Comparison of ENCODE assay signal across 11 cellular contexts in the genomic region with DNA sequence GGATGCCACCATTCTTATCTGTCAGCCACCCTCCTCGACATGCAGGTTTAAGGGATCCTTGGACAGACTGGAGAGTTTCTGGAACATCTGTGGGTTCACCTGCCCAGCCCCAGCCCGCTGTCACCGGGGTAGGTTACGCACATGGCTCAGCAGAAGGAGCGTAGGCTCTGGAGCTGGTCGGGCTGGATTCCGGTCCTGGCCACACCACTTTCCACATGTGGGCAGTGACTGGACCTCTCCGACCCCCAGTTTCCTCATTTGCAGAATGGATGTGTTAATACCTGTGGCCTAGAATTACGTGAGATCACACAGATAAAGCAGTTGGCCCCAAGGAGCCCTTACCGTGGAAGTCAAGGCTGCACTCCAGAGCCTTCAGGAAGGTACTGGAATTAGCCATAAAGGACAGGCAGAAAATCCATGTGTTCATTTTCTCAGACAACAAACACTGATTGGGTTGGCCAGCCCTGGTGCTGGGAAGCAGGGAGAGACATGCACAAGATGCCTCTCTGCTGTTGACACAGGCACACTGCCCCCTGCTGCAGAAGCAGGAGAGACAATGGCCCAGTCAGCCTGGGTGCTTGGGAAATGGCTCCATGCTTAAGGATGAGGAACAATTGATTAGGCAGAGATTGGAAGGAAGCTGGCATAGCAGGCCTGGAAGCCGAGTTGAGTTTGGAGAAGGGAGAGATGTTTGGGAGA. TPM values are rescaled to one million over a fixed set of nuclear protein-coding genes. Genes with fewer than 3 reads are reported as not detected.
DNase-seq lines count a peak whose midpoint lies in the region; ATAC-seq and TF ChIP-seq lines count a peak whose summit lies in the region.
"Had no signal": no experiment of that assay in that cellular context is flagged by ENCODE, and none has a peak within 500 bp of the region (broad histone marks: within the 10 kb centered on the region; RNA-seq: fewer than 3 reads in every experiment).

No MANE protein-coding gene starts in this region.

- no peaks in the 10 kb centered on the region for H4K20me1 ChIP-seq in GM23338 (replicated peaks; ENCODE audit: insufficient read depth)

- H3K36me3 ChIP-seq in GM23338 (ENCODE audit: insufficient read depth) (no peaks in the 10 kb centered on the region), mesendoderm (ENCODE audit: control insufficient read depth, insufficient read depth, low read length) (no peaks in the 10 kb centered on the region)

- H2BK120ac ChIP-seq in mesendoderm (ENCODE audit: low read depth, low read length) = no peak overlapping the region

- H3K4me1 ChIP-seq in GM23338 (ENCODE audit: insufficient read depth) (no peaks in the 10 kb centered on the region), mesendoderm (ENCODE audit: control insufficient read depth, low read depth, low read length) (no peaks in the 10 kb centered on the region)

- no CpG with 5 or more reads among the region's 11 CpGs for WGBS in mesendoderm (ENCODE audit: extremely low coverage, insufficient coverage, low lambda C conversion rate)

- no peak overlapping the region for H3K4me3 Mint-ChIP-seq in GM23338
- H3K4me3 Mint-ChIP-seq: stimulated activated naive CD8-positive, alpha-beta T cell treated with anti-CD3 and anti-CD28 coated beads, Interleukin-15, amount 100 ng/mL, for 72 hours had no signal

- H3K4ac ChIP-seq in mesendoderm (ENCODE audit: low read depth, low read length) = no peak overlapping the region

- no peak overlapping the region for H3K27ac ChIP-seq in GM23338 (ENCODE audit: low read depth)
- no peak overlapping the region for H3K27ac ChIP-seq in mesendoderm (ENCODE audit: low read depth, low read length)
- H3K27ac ChIP-seq: SK-N-MC had no signal

- no peak overlapping the region for H2BK15ac ChIP-seq in mesendoderm (replicated peaks; ENCODE audit: low read depth)

- no peaks in the 10 kb centered on the region for H3K27me3 ChIP-seq in GM23338 (ENCODE audit: insufficient read depth)
- no peaks in the 10 kb centered on the region for H3K27me3 ChIP-seq in mesendoderm (ENCODE audit: insufficient read depth, low read length, poor library complexity)

- no peaks in the 10 kb centered on the region; the same call in 2 of the 3 replicates for H3K9me3 Mint-ChIP-seq in GM23338
- H3K9me3 Mint-ChIP-seq: stimulated activated naive CD8-positive, alpha-beta T cell treated with anti-CD3 and anti-CD28 coated beads, Interleukin-15, amount 100 ng/mL, for 72 hours had no signal

- no peak overlapping the region for H2AFZ ChIP-seq in GM23338

- no peaks in the 10 kb centered on the region for H3K79me2 ChIP-seq in GM23338 (replicated peaks; ENCODE audit: insufficient read depth)
- no peaks in the 10 kb centered on the region for H3K79me2 ChIP-seq in mesendoderm (ENCODE audit: control insufficient read depth, insufficient read depth, low read length)

- no peak overlapping the region for H2BK5ac ChIP-seq in mesendoderm (ENCODE audit: low read length)

- no peaks in the 10 kb centered on the region for H3K79me1 ChIP-seq in mesendoderm (ENCODE audit: low read length)

- no peak overlapping the region for H4K5ac ChIP-seq in mesendoderm (ENCODE audit: low read length)

- H3K27ac Mint-ChIP-seq in GM23338 = no peak overlapping the region

- H3K18ac ChIP-seq in mesendoderm (ENCODE audit: low read length) = no peak overlapping the region

- H3K36me3 Mint-ChIP-seq in GM23338 (ENCODE audit: low read depth) = no peaks in the 10 kb centered on the region; the same call in 2 of the 3 replicates

- no peak overlapping the region for H4K8ac ChIP-seq in mesendoderm (ENCODE audit: low read depth, low read length)

- no peak overlapping the region for H3K56ac ChIP-seq in mesendoderm (ENCODE audit: low read length)

- H3K4me1 Mint-ChIP-seq in GM23338 = no peaks in the 10 kb centered on the region
- H3K4me1 Mint-ChIP-seq: stimulated activated naive CD8-positive, alpha-beta T cell treated with anti-CD3 and anti-CD28 coated beads, Interleukin-15, amount 100 ng/mL, for 72 hours had no signal

- DNase-seq in SIG-M5 treated with dmso at 0.1 percent for 504 hours (lab: John Stamatoyannopoulos, UW; ENCODE audit: unreplicated experiment) = peak; percentile 21
- DNase-seq in SIG-M5 (lab: John Stamatoyannopoulos, UW) = no peak
- peak; percentile 45 for DNase-seq in GM23338 (ENCODE audit: low spot score)
- peak; percentile 53 for DNase-seq in mesendoderm
- DNase-seq in NCI-H774 (lab: John Stamatoyannopoulos, UW) = no peak
- DNase-seq: NCI-H1417 treated with DMSO at 0.1 percent for 48 hours; stimulated activated naive CD8-positive, alpha-beta T cell treated with anti-CD3 and anti-CD28 coated beads, Interleukin-15, amount 100 ng/mL, for 72 hours had no signal

- H2AK5ac ChIP-seq in mesendoderm (ENCODE audit: low read length) = no peak overlapping the region

- H3K23ac ChIP-seq in mesendoderm (ENCODE audit: low read length) = no peak overlapping the region

- H3F3A ChIP-seq in GM23338 (replicated peaks; ENCODE audit: low read depth) = 0 out of 2 replicates have a peak, but pooled peaks cover 6% of the 10 kb centered on the region

- H3K9ac ChIP-seq in mesendoderm (ENCODE audit: low read length) = no peak overlapping the region

- no peak overlapping the region for H3K4me3 ChIP-seq in GM23338
- H3K4me3 ChIP-seq in WI38 (ENCODE audit: low read depth, low read length) = no peak overlapping the region
- no peak overlapping the region for H3K4me3 ChIP-seq in mesendoderm (ENCODE audit: low read length)
- H3K4me3 ChIP-seq: SK-N-MC had no signal

- H3K27me3 Mint-ChIP-seq in GM23338 (ENCODE audit: insufficient read depth, low read depth, poor library complexity) = peaks cover 7% of the 10 kb centered on the region
- H3K27me3 Mint-ChIP-seq: stimulated activated naive CD8-positive, alpha-beta T cell treated with anti-CD3 and anti-CD28 coated beads, Interleukin-15, amount 100 ng/mL, for 72 hours had no signal

- no peaks in the 10 kb centered on the region for H3K9me2 ChIP-seq in GM23338 (ENCODE audit: insufficient read depth)

- no peak overlapping the region for H3K4me2 ChIP-seq in GM23338
- H3K4me2 ChIP-seq in mesendoderm (ENCODE audit: low read length) = no peak overlapping the region

- ATAC-seq in GM23338 (peak; percentile 33), HG02678 (IDR thresholded peaks at IDR 0.05; ENCODE audit: unreplicated experiment) (no peak), HG03039 (IDR thresholded peaks at IDR 0.05; ENCODE audit: unreplicated experiment) (no peak)
- ATAC-seq: stimulated activated naive CD8-positive, alpha-beta T cell treated with anti-CD3 and anti-CD28 coated beads, Interleukin-15, amount 100 ng/mL, for 72 hours had no signal

- peak; percentile 59 to 65 for TF ChIP-seq CTCF in GM23338 (conservative IDR thresholded peaks at IDR 0.05; ENCODE audit: low read depth in 2 of 2)
- TF ChIP-seq CTCF in WI38 (IDR thresholded peaks at IDR 0.05; ENCODE audit: low read depth, low read length) = peak; percentile 16; the same call in 1 of the 2 replicates

TF ChIP-seq in GM23338, 12 proteins besides CTCF, POLR2A, EP300 and RAD21 (continues in another document):
- TF ChIP-seq, protein P1, sequence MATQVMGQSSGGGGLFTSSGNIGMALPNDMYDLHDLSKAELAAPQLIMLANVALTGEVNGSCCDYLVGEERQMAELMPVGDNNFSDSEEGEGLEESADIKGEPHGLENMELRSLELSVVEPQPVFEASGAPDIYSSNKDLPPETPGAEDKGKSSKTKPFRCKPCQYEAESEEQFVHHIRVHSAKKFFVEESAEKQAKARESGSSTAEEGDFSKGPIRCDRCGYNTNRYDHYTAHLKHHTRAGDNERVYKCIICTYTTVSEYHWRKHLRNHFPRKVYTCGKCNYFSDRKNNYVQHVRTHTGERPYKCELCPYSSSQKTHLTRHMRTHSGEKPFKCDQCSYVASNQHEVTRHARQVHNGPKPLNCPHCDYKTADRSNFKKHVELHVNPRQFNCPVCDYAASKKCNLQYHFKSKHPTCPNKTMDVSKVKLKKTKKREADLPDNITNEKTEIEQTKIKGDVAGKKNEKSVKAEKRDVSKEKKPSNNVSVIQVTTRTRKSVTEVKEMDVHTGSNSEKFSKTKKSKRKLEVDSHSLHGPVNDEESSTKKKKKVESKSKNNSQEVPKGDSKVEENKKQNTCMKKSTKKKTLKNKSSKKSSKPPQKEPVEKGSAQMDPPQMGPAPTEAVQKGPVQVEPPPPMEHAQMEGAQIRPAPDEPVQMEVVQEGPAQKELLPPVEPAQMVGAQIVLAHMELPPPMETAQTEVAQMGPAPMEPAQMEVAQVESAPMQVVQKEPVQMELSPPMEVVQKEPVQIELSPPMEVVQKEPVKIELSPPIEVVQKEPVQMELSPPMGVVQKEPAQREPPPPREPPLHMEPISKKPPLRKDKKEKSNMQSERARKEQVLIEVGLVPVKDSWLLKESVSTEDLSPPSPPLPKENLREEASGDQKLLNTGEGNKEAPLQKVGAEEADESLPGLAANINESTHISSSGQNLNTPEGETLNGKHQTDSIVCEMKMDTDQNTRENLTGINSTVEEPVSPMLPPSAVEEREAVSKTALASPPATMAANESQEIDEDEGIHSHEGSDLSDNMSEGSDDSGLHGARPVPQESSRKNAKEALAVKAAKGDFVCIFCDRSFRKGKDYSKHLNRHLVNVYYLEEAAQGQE (IDR thresholded peaks at IDR 0.05; ENCODE audit: unreplicated experiment) = no peak
- TF ChIP-seq JUNB (IDR thresholded peaks at IDR 0.05; ENCODE audit: unreplicated experiment) (no peak), ZNF114 (CRISPR knock-in tag; IDR thresholded peaks at IDR 0.05) (no peak; the same call in 1 of the 2 replicates), CREB1 (CRISPR knock-in tag; IDR thresholded peaks at IDR 0.05; ENCODE audit: low read depth) (no peak), STAT1 (IDR thresholded peaks at IDR 0.05; ENCODE audit: unreplicated experiment) (no peak), EZH2phosphoT487 (IDR thresholded peaks at IDR 0.05; ENCODE audit: unreplicated experiment) (no peak)
- TF ChIP-seq, protein P2, sequence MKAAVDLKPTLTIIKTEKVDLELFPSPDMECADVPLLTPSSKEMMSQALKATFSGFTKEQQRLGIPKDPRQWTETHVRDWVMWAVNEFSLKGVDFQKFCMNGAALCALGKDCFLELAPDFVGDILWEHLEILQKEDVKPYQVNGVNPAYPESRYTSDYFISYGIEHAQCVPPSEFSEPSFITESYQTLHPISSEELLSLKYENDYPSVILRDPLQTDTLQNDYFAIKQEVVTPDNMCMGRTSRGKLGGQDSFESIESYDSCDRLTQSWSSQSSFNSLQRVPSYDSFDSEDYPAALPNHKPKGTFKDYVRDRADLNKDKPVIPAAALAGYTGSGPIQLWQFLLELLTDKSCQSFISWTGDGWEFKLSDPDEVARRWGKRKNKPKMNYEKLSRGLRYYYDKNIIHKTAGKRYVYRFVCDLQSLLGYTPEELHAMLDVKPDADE (IDR thresholded peaks at IDR 0.05) = no peak

RNA-seq across cellular contexts. Expression of a gene that starts 58.8 kb away (rescaled TPM):
- 289 and 316 TPM in 2 replicates for total RNA-seq in GM23338 (2014; rRNA removed; shearing (Covaris generic))
- polyA plus RNA-seq in GM23338 (2016; fragmentation: Nextera tagmentation; extraction: Ambion mirVana) = 202 and 203 TPM in 2 replicates
- polyA plus RNA-seq in mesendoderm (2013, experiment 1 of 2) = 204 TPM
- polyA plus RNA-seq in mesendoderm (2013, experiment 2 of 2) = 185 TPM

RNA-seq across cellular contexts. Expression of a gene that starts 59.1 kb away (rescaled TPM):
- 38.1 and 46.9 TPM in 2 replicates for total RNA-seq in GM23338 (2014; rRNA removed; shearing (Covaris generic))
- polyA plus RNA-seq in GM23338 (2016; fragmentation: Nextera tagmentation; extraction: Ambion mirVana) = 23.9 and 28.8 TPM in 2 replicates
- polyA plus RNA-seq in mesendoderm (2013, experiment 1 of 2) = 23.8 TPM
- 24.5 TPM for polyA plus RNA-seq in mesendoderm (2013, experiment 2 of 2)

Comparison
In these comparisons a context has a peak if more than half of its experiments do, and no peak if none do; other contexts are left out.
1. DNase-seq: peak in SIG-M5 treated with dmso at 0.1 percent for 504 hours (single experiment), GM23338 (single experiment) and mesendoderm (single experiment); none in SIG-M5 (single experiment) and NCI-H774 (single experiment).